In genomic region chr7:67301667-67302066, GRCh38 we compare ENCODE assay signal across 8 cellular contexts.
DNase-seq lines count a peak whose midpoint lies in the region; ATAC-seq and TF ChIP-seq lines count a peak whose summit lies in the region.

No MANE protein-coding gene starts in this region.

- peak overlapping the region; percentile 92 for H3K27ac Mint-ChIP-seq in MCF 10A (ENCODE audit: low read depth, unreplicated experiment)
- peak overlapping the region; percentile 95 for H3K27ac Mint-ChIP-seq in memory B cell

- BruUV-seq in MCF 10A (replicated peaks; lab: Mats Ljungman, UMichigan), result no TSS peak

- peaks cover 24% of the 10 kb centered on the region for H3K36me3 Mint-ChIP-seq in MCF 10A (ENCODE audit: insufficient read depth, unreplicated experiment)
- H3K36me3 Mint-ChIP-seq in memory B cell, result peaks cover 7% of the 10 kb centered on the region

- POLR2A ChIA-PET in MCF 10A (lab: Yijun Ruan, JAX), result interaction anchor here (0.6 to 2.0 kb wide), 12 partner anchors 9 to 305 kb away, joined by 3 to 8 read pairs (median 4); partner anchors contain the start of gene TYW1

- peak in 1 of 2 donors; percentile 9 for DNase-seq in cardiac muscle cell (ENCODE audit: low read depth in 1 of 2, low spot score in 1 of 2)
- DNase-seq in cardiac septum (ENCODE audit: low spot score), result no peak
- peak; percentile 2 for DNase-seq in MCF 10A (ENCODE audit: unreplicated experiment)
- DNase-seq in memory B cell (ENCODE audit: low spot score in 2 of 2), result no peak
- DNase-seq in vagina (ENCODE audit: extremely low spot score in 2 of 2), result no peak

- H3K27me3 Mint-ChIP-seq in MCF 10A (ENCODE audit: insufficient read depth, unreplicated experiment), result no peaks in the 10 kb centered on the region
- H3K27me3 Mint-ChIP-seq in memory B cell, result no peaks in the 10 kb centered on the region

- H3K4me1 ChIP-seq in cardiac muscle cell (ENCODE audit: low read depth) (no peaks in the 10 kb centered on the region), vagina (peaks cover 12% of the 10 kb centered on the region)

- TF ChIP-seq CTCF in cardiac muscle cell (IDR thresholded peaks at IDR 0.05; ENCODE audit: low read depth, low read length) (no peak), MCF 10A (IDR thresholded peaks at IDR 0.05; ENCODE audit: unreplicated experiment) (no peak), vagina (IDR thresholded peaks at IDR 0.05) (no peak)

- ATAC-seq in memory B cell (ENCODE audit: low read depth), result no peak
- no peak for ATAC-seq in HG03135 (IDR thresholded peaks at IDR 0.05; ENCODE audit: unreplicated experiment)
- ATAC-seq in GM19023 (IDR thresholded peaks at IDR 0.05; ENCODE audit: unreplicated experiment), result no peak
- ATAC-seq in GM21576 (IDR thresholded peaks at IDR 0.05; ENCODE audit: unreplicated experiment), result no peak

- peak overlapping the region; percentile 97 for H3K4me3 ChIP-seq in cardiac muscle cell
- H3K4me3 ChIP-seq in vagina, result peak overlapping the region; percentile 51 to 87

- intact Hi-C loops in cardiac septum (cut with DNase I), result no loop called here
- intact Hi-C loops in MCF 10A (cut with micrococcal nuclease), result loop anchor here (5.0 to 10.0 kb wide), 2 partner anchors 127 to 259 kb away; no protein-coding TSS in a partner anchor
- intact Hi-C loops in vagina (cut with DNase I), result no loop called here

- no peak for TF ChIP-seq POLR2A in vagina (IDR thresholded peaks at IDR 0.05)

- H3K9me3 ChIP-seq in cardiac muscle cell (ENCODE audit: low read depth), result no peaks in the 10 kb centered on the region
- no peaks in the 10 kb centered on the region for H3K9me3 ChIP-seq in vagina

- peaks cover 3% of the 10 kb centered on the region for H3K36me3 ChIP-seq in cardiac muscle cell
- H3K36me3 ChIP-seq in vagina, result peaks cover 0 to 2% of the 10 kb centered on the region in 2 donors

- H3K27me3 ChIP-seq in cardiac muscle cell (no peaks in the 10 kb centered on the region), vagina (no peaks in the 10 kb centered on the region)

- H3K4me1 Mint-ChIP-seq in MCF 10A (ENCODE audit: insufficient read depth, unreplicated experiment) (peaks cover 9% of the 10 kb centered on the region), memory B cell (peaks cover 9% of the 10 kb centered on the region)

- CTCF ChIA-PET in MCF 10A (lab: Yijun Ruan, JAX), result interaction anchor here (0.7 to 2.3 kb wide), 4 partner anchors 12 to 262 kb away, joined by 3 to 19 read pairs (median 5); no protein-coding TSS in a partner anchor

- no peaks in the 10 kb centered on the region for H3K9me3 Mint-ChIP-seq in MCF 10A (ENCODE audit: unreplicated experiment)
- H3K9me3 Mint-ChIP-seq in memory B cell, result no peaks in the 10 kb centered on the region

- peak overlapping the region; percentile 97 for H3K27ac ChIP-seq in cardiac muscle cell
- peak overlapping the region; percentile 90 for H3K27ac ChIP-seq in vagina

- peak overlapping the region; percentile 88 for H3K4me3 Mint-ChIP-seq in MCF 10A (ENCODE audit: unreplicated experiment)
- peak overlapping the region; percentile 93 for H3K4me3 Mint-ChIP-seq in memory B cell
